ENCODE assay signal across 15 cellular contexts in the genomic region with DNA sequence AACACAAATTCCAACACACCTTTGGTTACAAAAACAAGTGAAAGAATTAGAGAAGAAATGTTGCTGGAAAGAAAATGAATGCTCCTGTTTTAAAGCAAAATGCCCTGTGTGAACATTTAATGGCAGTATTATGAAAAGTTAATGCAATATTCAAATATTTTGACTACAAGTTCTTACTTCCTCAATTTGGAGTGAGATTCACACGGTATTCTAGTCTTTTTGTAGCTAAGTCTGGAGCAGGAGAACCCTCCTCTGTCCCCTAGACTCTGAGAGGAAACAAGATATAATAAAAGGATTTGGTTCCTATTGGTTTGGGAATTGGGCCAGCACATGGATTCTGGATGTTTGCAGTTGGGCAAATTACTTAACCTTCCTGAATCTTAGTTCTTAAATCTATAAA. TPM values are rescaled to one million over a fixed set of nuclear protein-coding genes. Genes with fewer than 3 reads are reported as not detected.
A peak's percentile ranks its signal among the peaks of the same experiment; 100 is the strongest.
DNase-seq lines count a peak whose midpoint lies in the region; ATAC-seq and TF ChIP-seq lines count a peak whose summit lies in the region.
"Had no signal": no experiment of that assay in that cellular context is flagged by ENCODE, and none has a peak within 500 bp of the region (broad histone marks: within the 10 kb centered on the region; RNA-seq: fewer than 3 reads in every experiment).

No MANE protein-coding gene starts in this region.

- no peak overlapping the region for H3K4me3 ChIP-seq in skeletal muscle tissue (ENCODE audit: low read length in 3 of 3)
- no peak overlapping the region for H3K4me3 ChIP-seq in smooth muscle cell
- no peak overlapping the region for H3K4me3 ChIP-seq in upper lobe of right lung
- H3K4me3 ChIP-seq: thyroid gland had no signal

- H3K36me3 ChIP-seq in skeletal muscle tissue (ENCODE audit: control insufficient read depth in 3 of 3, insufficient read depth in 3 of 3, low read length in 3 of 3) (no peaks in the 10 kb centered on the region), smooth muscle cell (ENCODE audit: low read depth) (no peaks in the 10 kb centered on the region), upper lobe of right lung (no peaks in the 10 kb centered on the region)
- H3K36me3 ChIP-seq: brain microvascular endothelial cell, thyroid gland had no signal

- DNase-seq in mesenteric fat pad (ENCODE audit: low spot score) (no peak), smooth muscle cell (lab: John Stamatoyannopoulos, UW; ENCODE audit: unreplicated experiment) (no peak), upper lobe of right lung (no peak)
- no peak for DNase-seq in stimulated activated CD4-positive, alpha-beta T cell treated with anti-CD3 and anti-CD28 coated beads, Interleukin-4, amount 100 ng/mL, for 1 hour
- DNase-seq: activated T-cell treated with anti-CD3 and anti-CD28 coated beads for 4 hours; brain microvascular endothelial cell; DND-41; H7; NCI-H524; stimulated activated CD4-positive, alpha-beta T cell treated with anti-CD3 and anti-CD28 coated beads, Interleukin-4, amount 100 ng/mL, for 4 hours; thyroid gland had no signal

- ATAC-seq in GM19328 (IDR thresholded peaks at IDR 0.05; ENCODE audit: unreplicated experiment) (peak; percentile 49), HG02678 (IDR thresholded peaks at IDR 0.05; ENCODE audit: unreplicated experiment) (peak; percentile 54), HG03520 (IDR thresholded peaks at IDR 0.05; ENCODE audit: unreplicated experiment) (peak; percentile 41), upper lobe of right lung (no peak)

- H3K27ac ChIP-seq in skeletal muscle tissue (ENCODE audit: low read depth, low read length), result peak overlapping the region; percentile 78
- no peak overlapping the region for H3K27ac ChIP-seq in smooth muscle cell (ENCODE audit: low read depth)
- H3K27ac ChIP-seq in upper lobe of right lung, result no peak overlapping the region
- H3K27ac ChIP-seq: thyroid gland had no signal

- H2AFZ ChIP-seq in smooth muscle cell (ENCODE audit: low read depth), result no peak overlapping the region

- no peaks in the 10 kb centered on the region for H3K9me3 ChIP-seq in skeletal muscle tissue (ENCODE audit: control insufficient read depth in 3 of 3, low read length in 3 of 3)
- no peaks in the 10 kb centered on the region for H3K9me3 ChIP-seq in smooth muscle cell (replicated peaks; ENCODE audit: low read depth)
- H3K9me3 ChIP-seq in upper lobe of right lung, result no peaks in the 10 kb centered on the region
- H3K9me3 ChIP-seq: thyroid gland had no signal

- H3K4me2 ChIP-seq in smooth muscle cell, result no peak overlapping the region

- H4K20me1 ChIP-seq in smooth muscle cell (ENCODE audit: low read depth), result no peaks in the 10 kb centered on the region

- no peaks in the 10 kb centered on the region for H3K27me3 ChIP-seq in skeletal muscle tissue (ENCODE audit: control insufficient read depth in 3 of 3, insufficient read depth in 3 of 3, low read length in 3 of 3)
- H3K27me3 ChIP-seq in smooth muscle cell (ENCODE audit: low read depth), result no peaks in the 10 kb centered on the region
- H3K27me3 ChIP-seq in upper lobe of right lung, result no peaks in the 10 kb centered on the region
- H3K27me3 ChIP-seq: brain microvascular endothelial cell, thyroid gland had no signal

- no peaks in the 10 kb centered on the region for H3K79me2 ChIP-seq in smooth muscle cell (ENCODE audit: low read depth)

- intact Hi-C loops in upper lobe of right lung (cut with DNase I), result no loop called here

- 93% methylated on average over 1 of the region's 1 CpG for WGBS in smooth muscle cell (ENCODE audit: low lambda C conversion rate)

- H3K9ac ChIP-seq in skeletal muscle tissue (ENCODE audit: low read depth in 1 of 3, low read length in 3 of 3) (no peak overlapping the region), smooth muscle cell (ENCODE audit: low read depth) (no peak overlapping the region)

- H3F3A ChIP-seq in smooth muscle cell (ENCODE audit: low read depth), result no peaks in the 10 kb centered on the region

- peaks cover 15 to 27% (median 16%) of the 10 kb centered on the region in 3 donors for H3K4me1 ChIP-seq in skeletal muscle tissue (ENCODE audit: control insufficient read depth in 3 of 3, insufficient read depth in 3 of 3, low read length in 3 of 3)
- no peaks in the 10 kb centered on the region for H3K4me1 ChIP-seq in smooth muscle cell (ENCODE audit: low read depth)
- no peaks in the 10 kb centered on the region for H3K4me1 ChIP-seq in upper lobe of right lung
- H3K4me1 ChIP-seq: thyroid gland had no signal

- TF ChIP-seq CTCF in smooth muscle cell (IDR thresholded peaks at IDR 0.05; ENCODE audit: borderline replicate concordance, insufficient read depth, poor library complexity, severe bottlenecking) (no peak), upper lobe of right lung (IDR thresholded peaks at IDR 0.05) (no peak)

RNA-seq across cellular contexts. Expression of a gene that starts 12.7 kb away (rescaled TPM):
- total RNA-seq in skeletal muscle tissue (4.2 TPM), mesenteric fat pad (1.5 TPM), smooth muscle cell (11.2 and 19.1 TPM in 2 replicates), upper lobe of right lung (0.90 TPM)
- polyA plus RNA-seq in smooth muscle cell, result 18.3 and 19.3 TPM in 2 replicates
